ENCODE assay signal across 30 cellular contexts in the genomic region with DNA sequence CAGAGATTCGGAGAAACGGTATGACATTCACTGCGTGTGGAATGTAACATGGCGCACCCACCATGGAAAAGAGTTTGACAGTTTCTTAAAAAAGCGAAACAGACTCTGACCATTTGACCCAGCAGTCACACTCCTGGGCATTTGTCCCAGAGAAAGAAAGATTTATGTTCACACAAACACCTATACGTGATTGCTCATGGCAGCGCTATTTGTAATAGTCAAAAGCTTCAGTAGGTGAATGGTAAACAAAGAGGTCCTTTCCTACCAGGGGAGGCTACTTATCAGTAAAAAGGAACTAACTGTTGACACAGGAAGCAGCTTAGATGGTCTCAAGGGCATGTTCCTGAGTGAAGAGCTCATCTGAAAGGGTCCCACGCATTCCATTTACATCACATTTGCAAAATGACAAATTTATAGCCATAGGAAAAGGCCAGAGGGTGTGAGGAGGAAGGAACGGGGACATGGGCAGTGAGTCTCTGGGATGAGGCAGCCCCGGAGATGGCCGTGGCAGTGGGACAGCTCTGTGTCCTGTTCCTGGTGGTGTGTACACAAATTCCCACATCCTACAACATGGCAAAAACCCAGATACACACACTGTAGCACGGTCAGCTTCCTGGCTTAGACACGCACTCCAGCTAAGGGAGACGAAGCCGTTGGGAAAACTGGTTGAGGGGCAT. TPM values are rescaled to one million over a fixed set of nuclear protein-coding genes. Genes with fewer than 3 reads are reported as not detected.
DNase-seq lines count a peak whose midpoint lies in the region; ATAC-seq and TF ChIP-seq lines count a peak whose summit lies in the region.
"Had no signal": no experiment of that assay in that cellular context is flagged by ENCODE, and none has a peak within 500 bp of the region (broad histone marks: within the 10 kb centered on the region; RNA-seq: fewer than 3 reads in every experiment).

No MANE protein-coding gene starts in this region.

- H3K27me3 Mint-ChIP-seq in endodermal cell (ENCODE audit: insufficient read depth), result peaks cover 20% of the 10 kb centered on the region
- peaks cover 31% of the 10 kb centered on the region for H3K27me3 Mint-ChIP-seq in osteocyte (ENCODE audit: unreplicated experiment)

- no peak overlapping the region for H3K9ac ChIP-seq in endodermal cell (ENCODE audit: extremely low read depth, low read length, poor library complexity, severe bottlenecking)
- H3K9ac ChIP-seq: SK-N-SH had no signal

- WGBS in endodermal cell (ENCODE audit: insufficient coverage in 1 of 2, insufficient read length in 1 of 2), 2 experiments, result 94 to 97% methylated on average over 10 to 14 of the region's 15 CpGs
- WGBS in spleen, 5 donors, result 41 to 48% (median 46%) methylated on average over 15 of the region's 15 CpGs

- H3K4me1 Mint-ChIP-seq in endodermal cell, result peaks cover 5% of the 10 kb centered on the region
- H3K4me1 Mint-ChIP-seq in osteocyte (ENCODE audit: unreplicated experiment), result no peaks in the 10 kb centered on the region
- H3K4me1 Mint-ChIP-seq: activated CD4-positive, alpha-beta T cell treated with anti-CD3 and anti-CD28 coated beads for 36 hours; CD8-positive, alpha-beta memory T cell; H9; immature natural killer cell; stimulated activated naive CD8-positive, alpha-beta T cell treated with anti-CD3 and anti-CD28 coated beads, Interleukin-15, amount 100 ng/mL, for 72 hours had no signal

- H3K36me3 Mint-ChIP-seq in endodermal cell (ENCODE audit: low read depth), result no peaks in the 10 kb centered on the region
- H3K36me3 Mint-ChIP-seq in osteocyte (ENCODE audit: unreplicated experiment), result no peaks in the 10 kb centered on the region
- H3K36me3 Mint-ChIP-seq: CD8-positive, alpha-beta memory T cell; immature natural killer cell had no signal

- H3K4me1 ChIP-seq in endodermal cell (ENCODE audit: control insufficient read depth, insufficient read depth, low read length), result peaks cover 9% of the 10 kb centered on the region
- peaks cover 0 to 16% (median 3%) of the 10 kb centered on the region in 6 donors for H3K4me1 ChIP-seq in spleen
- H3K4me1 ChIP-seq: left ventricle myocardium inferior, psoas muscle had no signal

- H3K4me3 Mint-ChIP-seq in endodermal cell (no peak overlapping the region), osteocyte (ENCODE audit: unreplicated experiment) (no peak overlapping the region)
- H3K4me3 Mint-ChIP-seq: activated CD4-positive, alpha-beta T cell treated with anti-CD3 and anti-CD28 coated beads for 36 hours; CD8-positive, alpha-beta memory T cell; H9; immature natural killer cell; neural crest cell; stimulated activated naive CD8-positive, alpha-beta T cell treated with anti-CD3 and anti-CD28 coated beads, Interleukin-15, amount 100 ng/mL, for 72 hours; T-helper 1 cell treated with Interleukin-12 subunit alpha and Interleukin-12 subunit beta and Interleukin-4 antibody, amounts not matched to agents 30 μg/mL and 1 μg/mL, for 36 hours had no signal

- H3K36me3 ChIP-seq in endodermal cell (ENCODE audit: control insufficient read depth, insufficient read depth, low read length) (no peaks in the 10 kb centered on the region), spleen (no peaks in the 10 kb centered on the region)
- H3K36me3 ChIP-seq: left ventricle myocardium inferior had no signal

- no peak for TF ChIP-seq CTCF in endodermal cell (conservative IDR thresholded peaks at IDR 0.05)
- TF ChIP-seq CTCF in spleen (IDR thresholded peaks at IDR 0.05 in 8 of 11, conservative IDR thresholded peaks at IDR 0.05 in 3 of 11), result no peak
- TF ChIP-seq CTCF in osteocyte (IDR thresholded peaks at IDR 0.05), result no peak

- no peak overlapping the region for H3K27ac ChIP-seq in endodermal cell (ENCODE audit: low read depth, low read length)
- peak overlapping the region in 7 of 8 donors; percentile 29 to 74 (median 46) for H3K27ac ChIP-seq in spleen
- H3K27ac ChIP-seq: left ventricle myocardium inferior, psoas muscle had no signal

- intact Hi-C loops in spleen (cut with DNase I; ENCODE audit: low total_unique reads), result no loop called here

- DNase-seq in NCI-H2029 treated with DMSO at 0.1 percent for 48 hours (lab: John Stamatoyannopoulos, UW), result peak; percentile 12
- DNase-seq in NCI-H2029 (lab: John Stamatoyannopoulos, UW), result no peak
- DNase-seq in endodermal cell, result peak; percentile 27
- DNase-seq in mesenteric fat pad (ENCODE audit: low spot score), result peak; percentile 74
- no peak for DNase-seq in spleen
- no peak for DNase-seq in activated naive CD4-positive, alpha-beta T cell (lab: John Stamatoyannopoulos, UW)
- DNase-seq in osteocyte (ENCODE audit: extremely low spot score, unreplicated experiment), result no peak
- DNase-seq: 8988T; activated CD4-positive, alpha-beta T cell treated with anti-CD3 and anti-CD28 coated beads for 36 hours; activated T-cell treated with anti-CD3 and anti-CD28 coated beads, Interleukin-2, amount 50 U/mL, for 1 hour; CD8-positive, alpha-beta memory T cell; dermis blood vessel endothelial cell; H9; hypothalamus; immature natural killer cell; left ventricle myocardium inferior; NCI-H2107; NCI-H446; psoas muscle; SK-N-SH; stimulated activated CD8-positive, alpha-beta memory T cell treated with anti-CD3 and anti-CD28 coated beads, Interleukin-4, amount 100 ng/mL, for 48 hours; stimulated activated naive CD8-positive, alpha-beta T cell treated with anti-CD3 and anti-CD28 coated beads, Interleukin-15, amount 100 ng/mL, for 72 hours had no signal

- no peak for TF ChIP-seq POLR2A in spleen (IDR thresholded peaks at IDR 0.05)

- H3K9me3 ChIP-seq in endodermal cell (ENCODE audit: control insufficient read depth, low read length) (no peaks in the 10 kb centered on the region), spleen (no peaks in the 10 kb centered on the region)
- H3K9me3 ChIP-seq: left ventricle myocardium inferior, psoas muscle, SK-N-SH had no signal

- H3K27ac Mint-ChIP-seq in endodermal cell, result no peak overlapping the region
- H3K27ac Mint-ChIP-seq in osteocyte (ENCODE audit: unreplicated experiment), result no peak overlapping the region
- H3K27ac Mint-ChIP-seq: activated CD4-positive, alpha-beta T cell treated with anti-CD3 and anti-CD28 coated beads for 36 hours; CD8-positive, alpha-beta memory T cell; H9; immature natural killer cell; stimulated activated naive CD8-positive, alpha-beta T cell treated with anti-CD3 and anti-CD28 coated beads, Interleukin-15, amount 100 ng/mL, for 72 hours; T-helper 1 cell treated with Interleukin-12 subunit alpha and Interleukin-12 subunit beta and Interleukin-4 antibody, amounts not matched to agents 30 μg/mL and 1 μg/mL, for 36 hours had no signal

- H3K9me3 Mint-ChIP-seq in endodermal cell (no peaks in the 10 kb centered on the region), osteocyte (ENCODE audit: unreplicated experiment) (no peaks in the 10 kb centered on the region)
- H3K9me3 Mint-ChIP-seq: CD8-positive, alpha-beta memory T cell; H9; immature natural killer cell; neural crest cell; stimulated activated naive CD8-positive, alpha-beta T cell treated with anti-CD3 and anti-CD28 coated beads, Interleukin-15, amount 100 ng/mL, for 72 hours; T-helper 1 cell treated with Interleukin-12 subunit alpha and Interleukin-12 subunit beta and Interleukin-4 antibody, amounts not matched to agents 30 μg/mL and 1 μg/mL, for 36 hours had no signal

- H3K4me3 ChIP-seq in endodermal cell (ENCODE audit: low read length), result no peak overlapping the region
- H3K4me3 ChIP-seq in spleen, result no peak overlapping the region
- H3K4me3 ChIP-seq: left ventricle myocardium inferior, psoas muscle had no signal

- H3K27me3 ChIP-seq in endodermal cell (ENCODE audit: control insufficient read depth, insufficient read depth, low read length, poor library complexity, severe bottlenecking), result peaks cover 6% of the 10 kb centered on the region
- H3K27me3 ChIP-seq in spleen (replicated peaks in 1 of 7), result peaks cover 0 to 40% (median 0%) of the 10 kb centered on the region in 7 donors

- no peak for ATAC-seq in GM19397 (IDR thresholded peaks at IDR 0.05; ENCODE audit: unreplicated experiment)
- ATAC-seq: activated CD4-positive, alpha-beta T cell treated with anti-CD3 and anti-CD28 coated beads for 36 hours; psoas muscle had no signal

RNA-seq across cellular contexts. Expression of gene KRTAP5-6, which starts 14.6 kb away (rescaled TPM):
- total RNA-seq in endodermal cell (not detected), mesenteric fat pad (not detected), spleen (not detected), osteocyte (not detected in 2 replicates)
- not detected for polyA plus RNA-seq in endodermal cell (2013, experiment 1 of 2)
- polyA plus RNA-seq in endodermal cell (2013, experiment 2 of 2), result not detected
- not detected for polyA plus RNA-seq in spleen
- total RNA-seq: activated CD4-positive, alpha-beta T cell treated with anti-CD3 and anti-CD28 coated beads for 36 hours; CD8-positive, alpha-beta memory T cell; dermis blood vessel endothelial cell; endothelial cell of umbilical vein; fibroblast of lung; H9; left ventricle myocardium inferior; MCF 10A; mucosa of gallbladder; neural crest cell; psoas muscle had no signal
- polyA plus RNA-seq: CD8-positive, alpha-beta memory T cell; endothelial cell of umbilical vein; fibroblast of lung; immature natural killer cell; psoas muscle; SK-N-SH; thymus had no signal

RNA-seq across cellular contexts. Expression of gene KRTAP5-5, which starts 52.8 kb away (rescaled TPM):
- total RNA-seq in endodermal cell, result not detected
- not detected for polyA plus RNA-seq in endodermal cell (2013, experiment 1 of 2)
- not detected for polyA plus RNA-seq in endodermal cell (2013, experiment 2 of 2)
- not detected for total RNA-seq in mesenteric fat pad
- total RNA-seq in spleen, result not detected
- not detected for polyA plus RNA-seq in spleen
- total RNA-seq in osteocyte, result not detected in 2 replicates
- total RNA-seq: activated CD4-positive, alpha-beta T cell treated with anti-CD3 and anti-CD28 coated beads for 36 hours; CD8-positive, alpha-beta memory T cell; dermis blood vessel endothelial cell; endothelial cell of umbilical vein; fibroblast of lung; H9; left ventricle myocardium inferior; MCF 10A; neural crest cell; psoas muscle had no signal
- polyA plus RNA-seq: CD8-positive, alpha-beta memory T cell; endothelial cell of umbilical vein; fibroblast of lung; immature natural killer cell; psoas muscle; SK-N-SH; thymus had no signal

Comparison
In these comparisons a context has a peak if more than half of its experiments do, and no peak if none do; other contexts are left out.
1. DNase-seq: peak in NCI-H2029 treated with DMSO at 0.1 percent for 48 hours (single experiment), endodermal cell (single experiment) and mesenteric fat pad (single experiment); none in NCI-H2029 (single experiment), spleen (single experiment), activated naive CD4-positive, alpha-beta T cell (0 of 4) and osteocyte (single experiment).